In the genomic region with DNA sequence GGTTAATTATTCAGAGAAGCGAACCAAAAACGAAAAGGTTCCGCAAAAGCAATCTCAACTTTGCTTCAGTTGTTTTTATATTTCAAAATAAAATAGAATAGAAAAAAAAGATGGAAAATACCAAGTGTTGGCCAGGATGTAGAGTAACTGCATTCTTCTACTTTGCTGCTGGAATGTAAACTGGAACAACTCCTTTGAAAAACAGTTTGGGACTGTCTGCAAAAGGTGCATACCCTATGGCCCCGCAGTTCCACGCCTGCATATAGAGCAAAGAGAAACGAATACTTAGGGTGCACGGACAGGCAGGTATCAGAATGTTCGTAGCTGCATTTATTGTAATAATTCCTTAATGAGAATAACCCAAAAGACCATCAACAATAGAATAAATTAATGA, we compare ENCODE assay signal across 8 cellular contexts. TPM values are rescaled to one million over a fixed set of nuclear protein-coding genes. Genes with fewer than 3 reads are reported as not detected.
A peak's percentile ranks its signal among the peaks of the same experiment; 100 is the strongest.
DNase-seq lines count a peak whose midpoint lies in the region; ATAC-seq and TF ChIP-seq lines count a peak whose summit lies in the region.

No MANE protein-coding gene starts in this region.

- in situ Hi-C loops in astrocyte of the spinal cord (cut with HindIII; ENCODE audit: low sequenced_read_pairs): no loop called here

- H3K9me3 ChIP-seq in cardiac muscle cell (ENCODE audit: low read depth) (no peaks in the 10 kb centered on the region), lung (ENCODE audit: control insufficient read depth in 2 of 2, insufficient read depth in 1 of 2, low read length in 1 of 2) (no peaks in the 10 kb centered on the region)

- peak overlapping the region; percentile 94 for H3K4me3 ChIP-seq in cardiac muscle cell
- H3K4me3 ChIP-seq in astrocyte of the spinal cord (ENCODE audit: low read depth, low read length): peak overlapping the region; percentile 91
- peak overlapping the region; percentile 81 for H3K4me3 ChIP-seq in lung
- H3K4me3 ChIP-seq in urinary bladder (ENCODE audit: low read depth, low read length): peak overlapping the region; percentile 88

- 14 to 17% methylated on average over 8 of the region's 8 CpGs for WGBS in lung, 2 donors
- WGBS in urinary bladder: 17% methylated on average over 8 of the region's 8 CpGs

- DNase-seq in cardiac muscle cell (ENCODE audit: low read depth in 1 of 2, low spot score in 1 of 2) (no peak), Right ventricle myocardium superior (no peak), astrocyte of the spinal cord (ENCODE audit: low read depth, low spot score) (no peak), lung (ENCODE audit: low spot score) (no peak), UCSD-AML1 (lab: John Stamatoyannopoulos, UW; ENCODE audit: unreplicated experiment) (no peak)
- no peak for DNase-seq in activated CD4-positive, CD25-positive, alpha-beta regulatory T cell treated with anti-CD3 and anti-CD28 coated beads, Interleukin-2, amount 50 U/mL, for 72 hours

- H3K27ac ChIP-seq in cardiac muscle cell (peak overlapping the region; percentile 78), lung (ENCODE audit: low read depth in 1 of 2, low read length in 1 of 2) (peak overlapping the region; percentile 68 to 79), urinary bladder (ENCODE audit: low read depth) (peak overlapping the region; percentile 11)

- no peak for TF ChIP-seq CTCF in cardiac muscle cell (IDR thresholded peaks at IDR 0.05; ENCODE audit: low read depth, low read length)
- no peak for TF ChIP-seq CTCF in astrocyte of the spinal cord (IDR thresholded peaks at IDR 0.05; ENCODE audit: low read depth, low read length)
- no peak for TF ChIP-seq CTCF in lung (IDR thresholded peaks at IDR 0.05; ENCODE audit: control extremely low read depth, extremely low read depth)

- intact Hi-C loops in Right ventricle myocardium superior (cut with DNase I): no loop called here

- no peaks in the 10 kb centered on the region for H3K36me3 ChIP-seq in cardiac muscle cell
- H3K36me3 ChIP-seq in lung (ENCODE audit: control insufficient read depth in 2 of 2, insufficient read depth in 2 of 2, low read length in 2 of 2): no peaks in the 10 kb centered on the region
- H3K36me3 ChIP-seq in urinary bladder (ENCODE audit: insufficient read depth): no peaks in the 10 kb centered on the region

- peaks cover 10% of the 10 kb centered on the region for H3K4me1 ChIP-seq in cardiac muscle cell (ENCODE audit: low read depth)
- H3K4me1 ChIP-seq in lung (ENCODE audit: control insufficient read depth in 2 of 2, insufficient read depth in 2 of 2, low read length in 2 of 2): no peaks in the 10 kb centered on the region
- H3K4me1 ChIP-seq in urinary bladder (ENCODE audit: insufficient read depth): peaks cover 2% of the 10 kb centered on the region

- H3K27me3 ChIP-seq in cardiac muscle cell (no peaks in the 10 kb centered on the region), lung (ENCODE audit: control insufficient read depth, insufficient read depth) (no peaks in the 10 kb centered on the region)

- ATAC-seq in Right ventricle myocardium superior (ENCODE audit: poor library complexity) (no peak), lung (ENCODE audit: insufficient read depth, low FRiP score) (no peak), GM21825 (IDR thresholded peaks at IDR 0.05; ENCODE audit: unreplicated experiment) (no peak)

RNA-seq across cellular contexts. Expression of a gene that starts 0.6 kb away (rescaled TPM):
- 9.1 and 11.9 TPM in 2 replicates for total RNA-seq in cardiac muscle cell
- polyA plus RNA-seq in cardiac muscle cell: 14.7 and 21.3 TPM in 2 replicates
- total RNA-seq in Right ventricle myocardium superior: 10.8 TPM
- total RNA-seq in lung: 10 to 100 TPM in 1 of 2 donors, 1 to 10 TPM in 1; 9.2 to 26.7 TPM
- 1 to 10 TPM; 4.2 to 4.7 TPM for polyA plus RNA-seq in lung
- total RNA-seq in urinary bladder: 193 TPM
- 74.4 TPM for polyA plus RNA-seq in urinary bladder

RNA-seq across cellular contexts. Expression of a gene that starts 50.6 kb away (rescaled TPM):
- total RNA-seq in cardiac muscle cell: 6.6 and 7.1 TPM in 2 replicates
- 8.7 and 10.4 TPM in 2 replicates for polyA plus RNA-seq in cardiac muscle cell
- total RNA-seq in Right ventricle myocardium superior: 12.7 TPM
- 1 to 10 TPM; 6.9 to 8.0 TPM for total RNA-seq in lung
- polyA plus RNA-seq in lung: 1 to 10 TPM; 2.4 to 2.6 TPM
- total RNA-seq in urinary bladder: 82.3 TPM
- polyA plus RNA-seq in urinary bladder: 34.3 TPM

Comparison
In these comparisons a context has a peak if more than half of its experiments do, and no peak if none do; other contexts are left out.
1. H3K27ac ChIP-seq: peak in every context shown above with its lines; median percentile 78 in cardiac muscle cell; 74 in lung; 11 in urinary bladder.